In genomic region chr14:23118506-23119361, GRCh38 we compare ENCODE assay signal across 1 cellular context.
TF ChIP-seq lines count a peak whose summit lies in the region.

Gene CEBPE (minus strand): TSS chr14:23119255. CDS start chr14:23119091, 164 bp downstream.

TF ChIP-seq in HepG2, 621 proteins besides CTCF, POLR2A, EP300 and RAD21 (continued from another document and continues in another):
- TF ChIP-seq MTERF4 (CRISPR knock-in tag; IDR thresholded peaks at IDR 0.05) (no peak), NAIF1 (CRISPR knock-in tag; IDR thresholded peaks at IDR 0.05; ENCODE audit: borderline replicate concordance) (no peak), SAP130 (CRISPR knock-in tag; IDR thresholded peaks at IDR 0.05; ENCODE audit: low read depth) (no peak), RBAK (CRISPR knock-in tag; IDR thresholded peaks at IDR 0.05) (no peak; the same call in 1 of the 2 replicates), RNF219 (CRISPR knock-in tag; IDR thresholded peaks at IDR 0.05) (no peak), ZBTB1 (CRISPR knock-in tag; IDR thresholded peaks at IDR 0.05; ENCODE audit: borderline replicate concordance) (0 out of 2 replicates have a peak, but pooled peaks have one; percentile 18), CEBPB (IDR thresholded peaks at IDR 0.05; ENCODE audit: borderline replicate concordance, low read depth, low read length) (no peak), NFRKB (IDR thresholded peaks at IDR 0.05) (no peak), SNRNP70 (IDR thresholded peaks at IDR 0.05; ENCODE audit: low read depth, low read length) (no peak), MYC (CRISPR knock-in tag; IDR thresholded peaks at IDR 0.05; ENCODE audit: borderline replicate concordance) (peak; percentile 36; the same call in 1 of the 2 replicates), NFYC (CRISPR knock-in tag; IDR thresholded peaks at IDR 0.05) (no peak), CEBPG (CRISPR knock-in tag; IDR thresholded peaks at IDR 0.05) (no peak), CENPX (CRISPR knock-in tag; IDR thresholded peaks at IDR 0.05) (no peak), ZNF589 (CRISPR knock-in tag; conservative IDR thresholded peaks at IDR 0.05) (no peak), RFXAP (CRISPR knock-in tag; IDR thresholded peaks at IDR 0.05; ENCODE audit: borderline replicate concordance) (no peak), ZFYVE20 (CRISPR knock-in tag; IDR thresholded peaks at IDR 0.05; ENCODE audit: borderline replicate concordance, low read depth) (no peak), ZNF446 (CRISPR knock-in tag; IDR thresholded peaks at IDR 0.05) (no peak), ZNF230 (CRISPR knock-in tag; IDR thresholded peaks at IDR 0.05) (no peak), SALL1 (CRISPR knock-in tag; IDR thresholded peaks at IDR 0.05) (peak; percentile 50; the same call in 1 of the 2 replicates), NPAS2 (CRISPR knock-in tag; IDR thresholded peaks at IDR 0.05; ENCODE audit: borderline replicate concordance) (no peak), AGO1 (IDR thresholded peaks at IDR 0.05; ENCODE audit: low read depth, low read length, poor library complexity, severe bottlenecking) (peak; percentile 22), PHF20 (CRISPR knock-in tag; IDR thresholded peaks at IDR 0.05) (no peak), MAF1 (CRISPR knock-in tag; IDR thresholded peaks at IDR 0.05; ENCODE audit: borderline replicate concordance) (no peak), MAZ (IDR thresholded peaks at IDR 0.05; ENCODE audit: borderline replicate concordance, low read depth, low read length) (0 out of 2 replicates have a peak, but pooled peaks have one; percentile 24), MAZ (CRISPR knock-in tag; IDR thresholded peaks at IDR 0.05; ENCODE audit: low read depth) (no peak), HNF1B (CRISPR knock-in tag; IDR thresholded peaks at IDR 0.05) (no peak), ZNF598 (CRISPR knock-in tag; IDR thresholded peaks at IDR 0.05; ENCODE audit: borderline replicate concordance) (peak; percentile 62; the same call in 1 of the 2 replicates), ZNF263 (CRISPR knock-in tag; IDR thresholded peaks at IDR 0.05) (peak; percentile 73), CBFB (CRISPR knock-in tag; IDR thresholded peaks at IDR 0.05) (no peak), RFX3 (CRISPR knock-in tag; IDR thresholded peaks at IDR 0.05) (no peak), ZNF207 (IDR thresholded peaks at IDR 0.05; ENCODE audit: borderline replicate concordance) (no peak), AKNA (CRISPR knock-in tag; IDR thresholded peaks at IDR 0.05; ENCODE audit: borderline replicate concordance) (no peak), NFE2L1 (CRISPR knock-in tag; IDR thresholded peaks at IDR 0.05; ENCODE audit: borderline replicate concordance) (no peak), KAT8 (CRISPR knock-in tag; IDR thresholded peaks at IDR 0.05) (no peak), ZNF552 (CRISPR knock-in tag; IDR thresholded peaks at IDR 0.05; ENCODE audit: borderline replicate concordance) (0 out of 2 replicates have a peak, but pooled peaks have one; percentile 28), ZNF337 (CRISPR knock-in tag; IDR thresholded peaks at IDR 0.05; ENCODE audit: borderline replicate concordance, low read depth) (no peak), DZIP1 (CRISPR knock-in tag; IDR thresholded peaks at IDR 0.05) (peak; percentile 19; the same call in 1 of the 2 replicates), ZNF180 (CRISPR knock-in tag; IDR thresholded peaks at IDR 0.05; ENCODE audit: borderline replicate concordance, low read depth) (peak; percentile 43; the same call in 1 of the 2 replicates), ZNF414 (CRISPR knock-in tag; IDR thresholded peaks at IDR 0.05) (no peak), ZSCAN20 (CRISPR knock-in tag; IDR thresholded peaks at IDR 0.05; ENCODE audit: borderline replicate concordance) (no peak), ZFP82 (CRISPR knock-in tag; IDR thresholded peaks at IDR 0.05; ENCODE audit: borderline replicate concordance) (no peak), GABPB1 (CRISPR knock-in tag; IDR thresholded peaks at IDR 0.05) (peak; percentile 30; the same call in 1 of the 2 replicates), ZBTB14 (CRISPR knock-in tag; IDR thresholded peaks at IDR 0.05) (no peak), ZNF441 (CRISPR knock-in tag; IDR thresholded peaks at IDR 0.05; ENCODE audit: borderline replicate concordance) (no peak), ONECUT2 (CRISPR knock-in tag; IDR thresholded peaks at IDR 0.05) (no peak), NFKB2 (CRISPR knock-in tag; IDR thresholded peaks at IDR 0.05; ENCODE audit: borderline replicate concordance) (peak; percentile 50; the same call in 1 of the 2 replicates), SP2 (CRISPR knock-in tag; IDR thresholded peaks at IDR 0.05) (no peak), TCF12 (IDR thresholded peaks at IDR 0.05) (no peak), TCF12 (CRISPR knock-in tag; IDR thresholded peaks at IDR 0.05) (no peak), ZNF296 (CRISPR knock-in tag; conservative IDR thresholded peaks at IDR 0.05) (no peak), ZNF513 (CRISPR knock-in tag; conservative IDR thresholded peaks at IDR 0.05) (no peak), MTA1 (CRISPR knock-in tag; IDR thresholded peaks at IDR 0.05; ENCODE audit: borderline replicate concordance) (no peak), RNF2 (conservative IDR thresholded peaks at IDR 0.05; ENCODE audit: low read depth) (no peak), PCBP2 (optimal IDR thresholded peaks at IDR 0.05; ENCODE audit: low read depth, low read length, poor library complexity, severe bottlenecking) (no peak), HNRNPL (IDR thresholded peaks at IDR 0.05; ENCODE audit: low read depth, low read length) (peak; percentile 86)
